ENCODE assay signal across 18 cellular contexts in genomic region chr10:75121322-75121721, GRCh38. TPM values are rescaled to one million over a fixed set of nuclear protein-coding genes. Genes with fewer than 3 reads are reported as not detected.
DNase-seq lines count a peak whose midpoint lies in the region; ATAC-seq and TF ChIP-seq lines count a peak whose summit lies in the region.
"Had no signal": no experiment of that assay in that cellular context is flagged by ENCODE, and none has a peak within 500 bp of the region (broad histone marks: within the 10 kb centered on the region; RNA-seq: fewer than 3 reads in every experiment).

No MANE protein-coding gene starts in this region.

- no peak for TF ChIP-seq POLR2A in esophagus squamous epithelium (IDR thresholded peaks at IDR 0.05)
- no peak for TF ChIP-seq POLR2A in transverse colon (IDR thresholded peaks at IDR 0.05)

- peak overlapping the region; percentile 20 for H3K27ac Mint-ChIP-seq in activated CD8-positive, alpha-beta T cell treated with anti-CD3 and anti-CD28 coated beads for 36 hours
- no peak overlapping the region for H3K27ac Mint-ChIP-seq in activated CD8-positive, alpha-beta T cell treated with anti-CD3 and anti-CD28 coated beads, Interleukin-2, amount 10 ng/mL, durations not matched to agents 7 days and 5 days

- 14 to 19% methylated on average over 1 of the region's 1 CpG for WGBS in esophagus squamous epithelium, 2 donors
- 0 to 17% (median 6%) methylated on average over 1 of the region's 1 CpG for WGBS in psoas muscle, 3 donors
- WGBS in transverse colon (ENCODE audit: low coverage in 1 of 2), 2 donors = 43 to 45% methylated on average over 1 of the region's 1 CpG

- H3K36me3 Mint-ChIP-seq in activated CD8-positive, alpha-beta T cell treated with anti-CD3 and anti-CD28 coated beads for 36 hours (ENCODE audit: low read depth) = peaks cover 17% of the 10 kb centered on the region
- peaks cover 29% of the 10 kb centered on the region for H3K36me3 Mint-ChIP-seq in activated CD8-positive, alpha-beta T cell treated with anti-CD3 and anti-CD28 coated beads, Interleukin-2, amount 10 ng/mL, durations not matched to agents 7 days and 5 days (ENCODE audit: low read depth)

- H3K27me3 Mint-ChIP-seq in activated CD8-positive, alpha-beta T cell treated with anti-CD3 and anti-CD28 coated beads for 36 hours = no peaks in the 10 kb centered on the region
- H3K27me3 Mint-ChIP-seq in activated CD8-positive, alpha-beta T cell treated with anti-CD3 and anti-CD28 coated beads, Interleukin-2, amount 10 ng/mL, durations not matched to agents 7 days and 5 days (ENCODE audit: low read depth) = no peaks in the 10 kb centered on the region

- in situ Hi-C loops in transverse colon (cut with MboI; ENCODE audit: low pct_ligation_motif_present in 1 of 4, low pct_unique_long_range_greater_than_20kb in 1 of 4, low sequenced_read_pairs in 3 of 4) = loop anchor here in 1 of 4 donors (25.0 kb wide), 1 partner anchor 116 kb away; the partner anchor contains the start of gene COMTD1

- POLR2A ChIA-PET in activated CD8-positive, alpha-beta T cell treated with anti-CD3 and anti-CD28 coated beads for 36 hours (lab: Charles Lee) = no interaction called here
- POLR2A ChIA-PET in activated CD8-positive, alpha-beta T cell treated with anti-CD3 and anti-CD28 coated beads, Interleukin-2, amount 10 ng/mL, durations not matched to agents 7 days and 5 days (lab: Charles Lee) = interaction anchor here (0.6 kb wide), 1 partner anchor 493 kb away, joined by 5 read pairs; no protein-coding TSS in a partner anchor

- no peak overlapping the region for H3K4me3 Mint-ChIP-seq in activated CD8-positive, alpha-beta T cell treated with anti-CD3 and anti-CD28 coated beads for 36 hours
- no peak overlapping the region for H3K4me3 Mint-ChIP-seq in activated CD8-positive, alpha-beta T cell treated with anti-CD3 and anti-CD28 coated beads, Interleukin-2, amount 10 ng/mL, durations not matched to agents 7 days and 5 days

- intact Hi-C loops in activated CD8-positive, alpha-beta T cell treated with anti-CD3 and anti-CD28 coated beads for 36 hours (cut with micrococcal nuclease) = no loop called here
- intact Hi-C loops in esophagus squamous epithelium (cut with DNase I) (loop anchor here (10.0 kb wide), 1 partner anchor 113 kb away; the partner anchor contains the start of gene COMTD1), psoas muscle (cut with DNase I) (loop anchor here in 1 of 2 donors (5.0 kb wide), 1 partner anchor 41 kb away; no protein-coding TSS in a partner anchor), transverse colon (cut with DNase I; ENCODE audit: low total_unique reads) (no loop called here)

- ATAC-seq in activated CD8-positive, alpha-beta T cell treated with anti-CD3 and anti-CD28 coated beads for 36 hours = no peak
- no peak for ATAC-seq in activated CD8-positive, alpha-beta T cell treated with anti-CD3 and anti-CD28 coated beads, Interleukin-2, amount 10 ng/mL, durations not matched to agents 7 days and 5 days
- ATAC-seq in psoas muscle (peak; percentile 50 to 75 (median 63)), HG03469 (IDR thresholded peaks at IDR 0.05; ENCODE audit: unreplicated experiment) (no peak), GM21786 (IDR thresholded peaks at IDR 0.05; ENCODE audit: unreplicated experiment) (no peak)
- ATAC-seq: HepG2 had no signal

- peak overlapping the region in 3 of 4 donors; percentile 9 to 42 (median 37) for H3K27ac ChIP-seq in esophagus squamous epithelium
- peak overlapping the region; percentile 77 for H3K27ac ChIP-seq in psoas muscle
- H3K27ac ChIP-seq in subcutaneous abdominal adipose tissue (ENCODE audit: low read depth, low read length) = peak overlapping the region; percentile 52
- no peak overlapping the region for H3K27ac ChIP-seq in transverse colon
- H3K27ac ChIP-seq: KMS-11 had no signal

- DNase-seq in activated CD8-positive, alpha-beta T cell treated with anti-CD3 and anti-CD28 coated beads for 36 hours = no peak
- no peak for DNase-seq in activated CD8-positive, alpha-beta T cell treated with anti-CD3 and anti-CD28 coated beads, Interleukin-2, amount 10 ng/mL, durations not matched to agents 7 days and 5 days
- DNase-seq in esophagus squamous epithelium (lab: John Stamatoyannopoulos, UW) = no peak
- no peak for DNase-seq in psoas muscle
- no peak for DNase-seq in transverse colon
- DNase-seq: 8988T, DMS79 treated with DMSO at 0.1 percent for 48 hours, GOT3, NCI-H1048, NCI-H146, NCI-H2081, NCI-H510A, NCI-H774 had no signal

- H3K36me3 ChIP-seq in esophagus squamous epithelium (peaks cover 4 to 26% (median 4%) of the 10 kb centered on the region in 3 donors), psoas muscle (ENCODE audit: insufficient read depth in 1 of 2, low read depth in 1 of 2) (peaks cover 0 to 23% of the 10 kb centered on the region in 2 donors), subcutaneous abdominal adipose tissue (ENCODE audit: control insufficient read depth in 5 of 5, insufficient read depth in 5 of 5, low read length in 5 of 5) (peaks cover 0 to 19% (median 6%) of the 10 kb centered on the region in 5 donors), transverse colon (no peaks in the 10 kb centered on the region)

- no peak overlapping the region for H3K4me3 ChIP-seq in esophagus squamous epithelium
- H3K4me3 ChIP-seq in psoas muscle = no peak overlapping the region
- no peak overlapping the region for H3K4me3 ChIP-seq in subcutaneous abdominal adipose tissue (ENCODE audit: low read depth in 1 of 5, low read length in 5 of 5)
- no peak overlapping the region for H3K4me3 ChIP-seq in transverse colon

- TF ChIP-seq CTCF in activated CD8-positive, alpha-beta T cell treated with anti-CD3 and anti-CD28 coated beads for 36 hours (IDR thresholded peaks at IDR 0.05) = no peak
- TF ChIP-seq CTCF in esophagus squamous epithelium (IDR thresholded peaks at IDR 0.05) (no peak), psoas muscle (IDR thresholded peaks at IDR 0.05) (no peak), transverse colon (IDR thresholded peaks at IDR 0.05) (no peak)

- H3K9ac ChIP-seq in subcutaneous abdominal adipose tissue (ENCODE audit: low read length in 5 of 5) = peak overlapping the region in 3 of 5 donors; percentile 11 to 60 (median 13)
- H3K9ac ChIP-seq: KMS-11 had no signal

- H3K4me1 ChIP-seq in esophagus squamous epithelium (peaks cover 0 to 78% (median 41%) of the 10 kb centered on the region in 3 donors), psoas muscle (peaks cover 70% of the 10 kb centered on the region), subcutaneous abdominal adipose tissue (ENCODE audit: control insufficient read depth in 5 of 5, insufficient read depth in 5 of 5, low read length in 5 of 5) (peaks cover 0 to 29% (median 14%) of the 10 kb centered on the region in 5 donors), transverse colon (peaks cover 3 to 46% (median 11%) of the 10 kb centered on the region in 4 donors)

- CTCF ChIA-PET in activated CD8-positive, alpha-beta T cell treated with anti-CD3 and anti-CD28 coated beads for 36 hours (lab: Charles Lee) = no interaction called here
- CTCF ChIA-PET in activated CD8-positive, alpha-beta T cell treated with anti-CD3 and anti-CD28 coated beads, Interleukin-2, amount 10 ng/mL, durations not matched to agents 7 days and 5 days (lab: Charles Lee) = interaction anchor here (0.7 to 0.9 kb wide), 2 partner anchors 15 to 115 kb away, joined by 3 to 4 read pairs; no protein-coding TSS in a partner anchor

- no peaks in the 10 kb centered on the region for H3K9me3 Mint-ChIP-seq in activated CD8-positive, alpha-beta T cell treated with anti-CD3 and anti-CD28 coated beads for 36 hours
- no peaks in the 10 kb centered on the region for H3K9me3 Mint-ChIP-seq in activated CD8-positive, alpha-beta T cell treated with anti-CD3 and anti-CD28 coated beads, Interleukin-2, amount 10 ng/mL, durations not matched to agents 7 days and 5 days (ENCODE audit: insufficient read depth)

- no peak for TF ChIP-seq EP300 in transverse colon (IDR thresholded peaks at IDR 0.05; ENCODE audit: low read depth)

- no peaks in the 10 kb centered on the region for H3K27me3 ChIP-seq in esophagus squamous epithelium
- no peaks in the 10 kb centered on the region for H3K27me3 ChIP-seq in psoas muscle (ENCODE audit: insufficient read depth in 3 of 3, low read length in 2 of 3)
- H3K27me3 ChIP-seq in subcutaneous abdominal adipose tissue (ENCODE audit: control insufficient read depth in 5 of 5, insufficient read depth in 4 of 5, low read length in 5 of 5) = no peaks in the 10 kb centered on the region
- no peaks in the 10 kb centered on the region for H3K27me3 ChIP-seq in transverse colon

- peaks cover 37% of the 10 kb centered on the region for H3K4me1 Mint-ChIP-seq in activated CD8-positive, alpha-beta T cell treated with anti-CD3 and anti-CD28 coated beads for 36 hours (ENCODE audit: low read depth)
- peaks cover 39% of the 10 kb centered on the region for H3K4me1 Mint-ChIP-seq in activated CD8-positive, alpha-beta T cell treated with anti-CD3 and anti-CD28 coated beads, Interleukin-2, amount 10 ng/mL, durations not matched to agents 7 days and 5 days (ENCODE audit: low read depth)

- H3K9me3 ChIP-seq in esophagus squamous epithelium (no peaks in the 10 kb centered on the region), psoas muscle (no peaks in the 10 kb centered on the region), subcutaneous abdominal adipose tissue (ENCODE audit: control insufficient read depth in 5 of 5, low read length in 5 of 5) (no peaks in the 10 kb centered on the region), transverse colon (no peaks in the 10 kb centered on the region)

RNA-seq across cellular contexts. Expression of gene SAMD8, which starts 9.9 kb away (rescaled TPM):
- 10 to 100 TPM; 21.9 to 23.7 TPM for total RNA-seq in activated CD8-positive, alpha-beta T cell treated with anti-CD3 and anti-CD28 coated beads for 36 hours
- total RNA-seq in activated CD8-positive, alpha-beta T cell treated with anti-CD3 and anti-CD28 coated beads, Interleukin-2, amount 10 ng/mL, durations not matched to agents 7 days and 5 days = 10 to 100 TPM; 17.4 to 18.2 TPM
- total RNA-seq in esophagus squamous epithelium (10 to 100 TPM; 18.5 to 36.0 (median 24.6) TPM), psoas muscle (10 to 100 TPM; 30.0 to 44.2 (median 35.7) TPM), transverse colon (10 to 100 TPM in 3 of 4 donors, 1 to 10 TPM in 1; 4.6 to 26.6 (median 17.7) TPM)
- polyA plus RNA-seq in psoas muscle = 10 to 100 TPM; 10.8 to 40.3 (median 21.3) TPM

Comparison
In these comparisons a context has a peak if more than half of its experiments do, and no peak if none do; other contexts are left out.
1. ATAC-seq: peak in psoas muscle (4 of 4); none in activated CD8-positive, alpha-beta T cell treated with anti-CD3 and anti-CD28 coated beads for 36 hours (single experiment), activated CD8-positive, alpha-beta T cell treated with anti-CD3 and anti-CD28 coated beads, Interleukin-2, amount 10 ng/mL, durations not matched to agents 7 days and 5 days (single experiment), HG03469 (single experiment) and GM21786 (single experiment).
2. H3K27ac ChIP-seq: peak in esophagus squamous epithelium (3 of 4), psoas muscle (single experiment) and subcutaneous abdominal adipose tissue (single experiment); none in transverse colon (0 of 4).